In genomic region chr2:65566617-65567016, GRCh38 we compare ENCODE assay signal across 12 cellular contexts.
A peak's percentile ranks its signal among the peaks of the same experiment; 100 is the strongest.
DNase-seq lines count a peak whose midpoint lies in the region; ATAC-seq and TF ChIP-seq lines count a peak whose summit lies in the region.
"Had no signal": no experiment of that assay in that cellular context is flagged by ENCODE, and none has a peak within 500 bp of the region (broad histone marks: within the 10 kb centered on the region; RNA-seq: fewer than 3 reads in every experiment).

No MANE protein-coding gene starts in this region.

- DNase-seq in Kasumi-1 (lab: John Stamatoyannopoulos, UW) (peak; percentile 30 to 33), UCSD-AML1 (lab: John Stamatoyannopoulos, UW; ENCODE audit: unreplicated experiment) (peak; percentile 18), spleen (peak; percentile 74), left lobe of liver (ENCODE audit: low spot score) (no peak), uterus (no peak)
- DNase-seq in stimulated activated naive CD4-positive, alpha-beta T cell treated with Interleukin-2 at 50 U/mL for 16 hours (lab: John Stamatoyannopoulos, UW) = no peak
- DNase-seq: amygdala; KBM-7; NCI-H526 treated with DMSO at 0.1 percent for 48 hours; stimulated activated CD8-positive, alpha-beta memory T cell treated with anti-CD3 and anti-CD28 coated beads, Interleukin-4, amount 100 ng/mL, for 48 hours had no signal

- no peak for ATAC-seq in left lobe of liver

- intact Hi-C loops in spleen (cut with DNase I; ENCODE audit: low total_unique reads) = no loop called here
- intact Hi-C loops in uterus (cut with DNase I; ENCODE audit: low total_unique reads) = loop anchor here (5.0 kb wide), 1 partner anchor 299 kb away; no protein-coding TSS in a partner anchor

- 48 to 70% (median 62%) methylated on average over 9 of the region's 9 CpGs for WGBS in spleen, 5 donors

- H3K4me3 ChIP-seq in iPS-18a (ENCODE audit: low read length) (peak overlapping the region; percentile 2), spleen (no peak overlapping the region), uterus (no peak overlapping the region)
- H3K4me3 ChIP-seq: lung had no signal

- H3K36me3 ChIP-seq in iPS-18a (ENCODE audit: control insufficient read depth, low read depth, low read length) (no peaks in the 10 kb centered on the region), spleen (no peaks in the 10 kb centered on the region), uterus (no peaks in the 10 kb centered on the region)

- TF ChIP-seq POLR2A in spleen (IDR thresholded peaks at IDR 0.05) (no peak), uterus (IDR thresholded peaks at IDR 0.05) (no peak)

- H3K27ac ChIP-seq in iPS-18a (ENCODE audit: low read length) (no peak overlapping the region), spleen (no peak overlapping the region), uterus (no peak overlapping the region)

- H3K9me3 ChIP-seq in iPS-18a (ENCODE audit: control insufficient read depth, low read depth, low read length) = no peaks in the 10 kb centered on the region
- H3K9me3 ChIP-seq in spleen = no peaks in the 10 kb centered on the region
- no peaks in the 10 kb centered on the region for H3K9me3 ChIP-seq in uterus

- H3K4me1 ChIP-seq in iPS-18a (ENCODE audit: control insufficient read depth, low read depth, low read length) = peaks cover 11% of the 10 kb centered on the region
- H3K4me1 ChIP-seq in spleen = no peaks in the 10 kb centered on the region
- no peaks in the 10 kb centered on the region for H3K4me1 ChIP-seq in uterus

- TF ChIP-seq CTCF in spleen (IDR thresholded peaks at IDR 0.05 in 8 of 11, conservative IDR thresholded peaks at IDR 0.05 in 3 of 11) (no peak), uterus (IDR thresholded peaks at IDR 0.05) (no peak)

- no peak overlapping the region for H3K9ac ChIP-seq in iPS-18a (ENCODE audit: low read length)

- H3K27me3 ChIP-seq in iPS-18a (ENCODE audit: control insufficient read depth, insufficient read depth, low read length) = peaks cover 31% of the 10 kb centered on the region
- no peaks in the 10 kb centered on the region for H3K27me3 ChIP-seq in spleen (replicated peaks in 1 of 7)
- no peaks in the 10 kb centered on the region for H3K27me3 ChIP-seq in uterus

Comparison
In these comparisons a context has a peak if more than half of its experiments do, and no peak if none do; other contexts are left out.
1. DNase-seq: peak in Kasumi-1 (2 of 2), UCSD-AML1 (single experiment) and spleen (single experiment); none in left lobe of liver (single experiment), stimulated activated naive CD4-positive, alpha-beta T cell treated with Interleukin-2 at 50 U/mL for 16 hours (single experiment) and uterus (0 of 2).